In genomic region chr19:41531438-41532311, GRCh38 we compare ENCODE assay signal across 7 cellular contexts. TPM values are rescaled to one million over a fixed set of nuclear protein-coding genes. Genes with fewer than 3 reads are reported as not detected.
DNase-seq lines count a peak whose midpoint lies in the region; TF ChIP-seq lines count a peak whose summit lies in the region.

No MANE protein-coding gene starts in this region.

- H3K27me3 ChIP-seq in esophagus muscularis mucosa (peaks cover 0 to 31% (median 0%) of the 10 kb centered on the region in 4 donors), uterus (no peaks in the 10 kb centered on the region)

- H3K4me3 ChIP-seq in esophagus muscularis mucosa (peak overlapping the region in 2 of 4 donors; percentile 16 to 34), uterus (no peak overlapping the region)

- H3K27ac ChIP-seq in esophagus muscularis mucosa (replicated peaks in 1 of 4) (peak overlapping the region; percentile 39 to 64 (median 50)), uterus (peak overlapping the region; percentile 54 to 58)

- H3K36me3 Mint-ChIP-seq in progenitor cell of endocrine pancreas (ENCODE audit: insufficient read depth) = no peaks in the 10 kb centered on the region

- intact Hi-C loops in esophagus muscularis mucosa (cut with DNase I) = no loop called here
- intact Hi-C loops in uterus (cut with DNase I; ENCODE audit: low total_unique reads) = no loop called here

- peaks cover 7% of the 10 kb centered on the region for H3K27me3 Mint-ChIP-seq in progenitor cell of endocrine pancreas

- 17% methylated on average over 13 of the region's 13 CpGs for WGBS in esophagus muscularis mucosa

- H3K9me3 Mint-ChIP-seq in progenitor cell of endocrine pancreas (ENCODE audit: low read depth) = peaks cover 34% of the 10 kb centered on the region

- H3K36me3 ChIP-seq in esophagus muscularis mucosa (no peaks in the 10 kb centered on the region), uterus (no peaks in the 10 kb centered on the region)

- H3K4me1 ChIP-seq in esophagus muscularis mucosa (peaks cover 6 to 16% (median 11%) of the 10 kb centered on the region in 4 donors), uterus (no peaks in the 10 kb centered on the region)

- peak; percentile 90 for TF ChIP-seq POLR2A in GM19099 (IDR thresholded peaks at IDR 0.05; ENCODE audit: extremely low read depth, insufficient read length, low read depth)
- peak; percentile 37 for TF ChIP-seq POLR2A in esophagus muscularis mucosa (IDR thresholded peaks at IDR 0.05; ENCODE audit: low read depth)
- TF ChIP-seq POLR2A in uterus (IDR thresholded peaks at IDR 0.05) = peak; percentile 52 to 86

- TF ChIP-seq CTCF in esophagus muscularis mucosa (IDR thresholded peaks at IDR 0.05) (no peak), progenitor cell of endocrine pancreas (IDR thresholded peaks at IDR 0.05; ENCODE audit: unreplicated experiment) (no peak), uterus (IDR thresholded peaks at IDR 0.05) (no peak)

- DNase-seq in MV-4-11 (lab: John Stamatoyannopoulos, UW) = peak; percentile 100
- peak; percentile 66 for DNase-seq in activated CD8-positive, alpha-beta memory T cell treated with anti-CD3 and anti-CD28 coated beads, Interleukin-2, amount 50 U/mL, for 1 hour (ENCODE audit: extremely low read depth)
- peak; percentile 93 for DNase-seq in esophagus muscularis mucosa (ENCODE audit: extremely low spot score)
- no peak for DNase-seq in progenitor cell of endocrine pancreas (ENCODE audit: low spot score, unreplicated experiment)
- DNase-seq in uterus = peak; percentile 57 to 79
- DNase-seq in NCI-H146 treated with DMSO at 0.1 percent for 48 hours (lab: John Stamatoyannopoulos, UW; ENCODE audit: unreplicated experiment) = no peak

- H3K4me3 Mint-ChIP-seq in progenitor cell of endocrine pancreas (ENCODE audit: low read depth) = no peak overlapping the region

- H3K27ac Mint-ChIP-seq in progenitor cell of endocrine pancreas = peak overlapping the region; percentile 20

- TF ChIP-seq EP300 in esophagus muscularis mucosa (IDR thresholded peaks at IDR 0.05) = no peak

- no peaks in the 10 kb centered on the region for H3K9me3 ChIP-seq in esophagus muscularis mucosa
- no peaks in the 10 kb centered on the region for H3K9me3 ChIP-seq in uterus

- H3K4me1 Mint-ChIP-seq in progenitor cell of endocrine pancreas (ENCODE audit: low read depth) = no peaks in the 10 kb centered on the region

RNA-seq across cellular contexts. Expression of gene CEACAM21, which starts 44.3 kb away (rescaled TPM):
- total RNA-seq in esophagus muscularis mucosa = 1 to 10 TPM in 1 of 4 donors, under 1 TPM in 1, not detected in 2; 0.83 to 1.8 TPM
- not detected in 2 replicates for total RNA-seq in progenitor cell of endocrine pancreas
- 1 to 10 TPM in 3 of 4 donors, not detected in 1; 1.1 to 2.8 (median 2.6) TPM for total RNA-seq in uterus

Comparison
In these comparisons a context has a peak if more than half of its experiments do, and no peak if none do; other contexts are left out.
1. POLR2A ChIP-seq: peak in every context shown above with its lines; median percentile 90 in GM19099; 69 in uterus; 37 in esophagus muscularis mucosa.
2. DNase-seq: peak in MV-4-11 (single experiment), activated CD8-positive, alpha-beta memory T cell treated with anti-CD3 and anti-CD28 coated beads, Interleukin-2, amount 50 U/mL, for 1 hour (single experiment), esophagus muscularis mucosa (single experiment) and uterus (2 of 2); none in progenitor cell of endocrine pancreas (single experiment) and NCI-H146 treated with DMSO at 0.1 percent for 48 hours (single experiment).